ENCODE assay signal across 8 cellular contexts in genomic region chr2:240568678-240569522, GRCh38. TPM values are rescaled to one million over a fixed set of nuclear protein-coding genes. Genes with fewer than 3 reads are reported as not detected.
A peak's percentile ranks its signal among the peaks of the same experiment; 100 is the strongest.
DNase-seq lines count a peak whose midpoint lies in the region; ATAC-seq and TF ChIP-seq lines count a peak whose summit lies in the region.

No MANE protein-coding gene starts in this region.

- peaks cover 5% of the 10 kb centered on the region for H3K36me3 Mint-ChIP-seq in activated naive CD8-positive, alpha-beta T cell

- H3K27me3 ChIP-seq in OCI-LY3 (ENCODE audit: low read depth, low read length) = no peaks in the 10 kb centered on the region

- H3K79me2 ChIP-seq in OCI-LY3 (ENCODE audit: low read length) = peaks cover 26% of the 10 kb centered on the region

- peak overlapping the region; percentile 39; the same call in 1 of the 2 replicates for H3K27ac ChIP-seq in OCI-LY3 (ENCODE audit: low read length)

- ATAC-seq in HG03095 (IDR thresholded peaks at IDR 0.05; ENCODE audit: unreplicated experiment) = peak; percentile 6
- ATAC-seq in Right ventricle myocardium superior (ENCODE audit: poor library complexity) = peak; percentile 35

- no peaks in the 10 kb centered on the region for H3K9me3 Mint-ChIP-seq in activated naive CD8-positive, alpha-beta T cell (ENCODE audit: low read depth)

- H3K9me3 ChIP-seq in OCI-LY3 (ENCODE audit: insufficient read depth, low read length) = no peaks in the 10 kb centered on the region

- H3K27me3 Mint-ChIP-seq in activated naive CD8-positive, alpha-beta T cell = no peaks in the 10 kb centered on the region

- peaks cover 50% of the 10 kb centered on the region for H3K4me1 Mint-ChIP-seq in activated naive CD8-positive, alpha-beta T cell (ENCODE audit: low read depth)

- peak overlapping the region; percentile 68 for H3K27ac Mint-ChIP-seq in activated naive CD8-positive, alpha-beta T cell

- DNase-seq in stimulated activated CD4-positive, alpha-beta T cell treated with anti-CD3 and anti-CD28 coated beads, Interleukin-15, amount 100 ng/mL, for 1 hour (ENCODE audit: low read depth in 1 of 2, low spot score in 1 of 2) = peak; percentile 34 to 41
- DNase-seq in stimulated activated CD4-positive, alpha-beta T cell treated with anti-CD3 and anti-CD28 coated beads, Interleukin-1b, Interleukin-23, amount 100 ng/mL, for 48 hours = no peak
- DNase-seq in Right ventricle myocardium superior (peak; percentile 83), nucleus accumbens (lab: John Stamatoyannopoulos, UW) (peak in 42 of 56 donors; percentile 26 to 77 (median 44)), pons (ENCODE audit: low spot score) (no peak)

- no peak overlapping the region for H2AFZ ChIP-seq in OCI-LY3 (ENCODE audit: low read depth, low read length)

- H3K4me3 ChIP-seq in OCI-LY3 (ENCODE audit: low read length) = peak overlapping the region; percentile 85

- intact Hi-C loops in Right ventricle myocardium superior (cut with DNase I) = no loop called here

- peaks cover 9% of the 10 kb centered on the region; the same call in 1 of the 2 replicates for H4K20me1 ChIP-seq in OCI-LY3 (ENCODE audit: insufficient read depth, low read length)

- peak overlapping the region; percentile 84 for H3K9ac ChIP-seq in OCI-LY3 (ENCODE audit: low read length)

- no peaks in the 10 kb centered on the region for H3K36me3 ChIP-seq in OCI-LY3 (replicated peaks; ENCODE audit: low read depth, low read length)

- peak overlapping the region; percentile 95 for H3K4me2 ChIP-seq in OCI-LY3 (ENCODE audit: low read length)

- H3K4me3 Mint-ChIP-seq in activated naive CD8-positive, alpha-beta T cell = peak overlapping the region; percentile 86

- H3K4me1 ChIP-seq in OCI-LY3 (ENCODE audit: low read length) = peaks cover 35% of the 10 kb centered on the region

- TF ChIP-seq CTCF in OCI-LY3 (IDR thresholded peaks at IDR 0.05; ENCODE audit: low read depth, low read length) = no peak

RNA-seq across cellular contexts. Expression of gene RNPEPL1, which starts 0.6 kb away (rescaled TPM):
- 89.5 TPM for total RNA-seq in Right ventricle myocardium superior

RNA-seq across cellular contexts. Expression of gene DUSP28, which starts 8.7 kb away (rescaled TPM):
- 11.5 TPM for total RNA-seq in Right ventricle myocardium superior

RNA-seq across cellular contexts. Expression of gene ANKMY1, which starts 11.1 kb away (rescaled TPM):
- 5.6 TPM for total RNA-seq in Right ventricle myocardium superior

RNA-seq across cellular contexts. Expression of gene CAPN10, which starts 17.6 kb away (rescaled TPM):
- total RNA-seq in Right ventricle myocardium superior = 49.7 TPM

RNA-seq across cellular contexts. Expression of gene GPR35, which starts 56.4 kb away (rescaled TPM):
- total RNA-seq in Right ventricle myocardium superior = 2.0 TPM

Comparison
In these comparisons a context has a peak if more than half of its experiments do, and no peak if none do; other contexts are left out.
1. DNase-seq: peak in stimulated activated CD4-positive, alpha-beta T cell treated with anti-CD3 and anti-CD28 coated beads, Interleukin-15, amount 100 ng/mL, for 1 hour (2 of 2), Right ventricle myocardium superior (single experiment) and nucleus accumbens (42 of 56); none in stimulated activated CD4-positive, alpha-beta T cell treated with anti-CD3 and anti-CD28 coated beads, Interleukin-1b, Interleukin-23, amount 100 ng/mL, for 48 hours (single experiment) and pons (single experiment).